ENCODE assay signal across 27 cellular contexts in the genomic region with DNA sequence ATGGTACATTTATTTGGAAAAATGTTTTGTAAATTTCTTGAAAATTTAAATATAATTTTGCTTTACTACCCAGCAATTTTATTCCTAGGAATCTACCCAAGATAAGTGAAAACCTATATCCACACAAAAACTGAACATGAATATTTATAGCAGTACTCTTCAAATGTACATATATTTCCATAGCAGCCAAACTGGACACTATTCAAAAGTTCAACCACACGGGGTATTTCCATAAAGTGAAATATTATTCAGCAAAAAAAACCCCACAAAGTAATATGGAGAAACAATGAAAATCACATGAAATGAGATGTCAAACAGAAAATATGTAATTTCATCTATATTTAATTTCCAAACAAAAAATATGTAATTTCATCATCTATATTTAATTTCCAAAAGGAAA.
DNase-seq lines count a peak whose midpoint lies in the region; ATAC-seq, FAIRE-seq and TF ChIP-seq lines count a peak whose summit lies in the region.
"Had no signal": no experiment of that assay in that cellular context is flagged by ENCODE, and none has a peak within 500 bp of the region (broad histone marks: within the 10 kb centered on the region; RNA-seq: fewer than 3 reads in every experiment).

No MANE protein-coding gene starts in this region.

- intact Hi-C loops in GM12878 (cut with micrococcal nuclease; ENCODE audit: unreplicated experiment): no loop called here
- intact Hi-C loops in left colon (cut with DNase I, micrococcal nuclease): no loop called here

- POLR2A ChIA-PET in GM12878 (lab: Charles Lee): no interaction called here

- BruUV-seq in GM12878 (replicated peaks; lab: Mats Ljungman, UMichigan): no TSS peak

- H4K20me1 ChIP-seq in GM12878 (ENCODE audit: control insufficient read depth, insufficient read depth): no peaks in the 10 kb centered on the region
- H4K20me1 ChIP-seq: BLaER1 had no signal

- H3K27ac ChIP-seq in GM12878 (ENCODE audit: control insufficient read depth, insufficient read depth): no peak overlapping the region
- no peak overlapping the region for H3K27ac ChIP-seq in caudate nucleus (ENCODE audit: low read depth, low read length)
- H3K27ac ChIP-seq: BLaER1 had no signal

- FAIRE-seq in GM12878 (lab: Jason Lieb, UNC): no peak
- FAIRE-seq: A204.1, G401.6, GM12892, GM18507, GM19239 had no signal

- no peak overlapping the region for H3K4me2 ChIP-seq in GM12878 (ENCODE audit: control insufficient read depth, insufficient read depth)
- H3K4me2 ChIP-seq: BLaER1 had no signal

- CTCF ChIA-PET in GM12878 (lab: Yijun Ruan, JAX): interaction anchor here (0.6 kb wide), 1 partner anchor 44 kb away, joined by 3 read pairs; no protein-coding TSS in a partner anchor

- in situ Hi-C loops in GM12878 (cut with MboI): no loop called here
- in situ Hi-C loops in G401 (cut with HindIII; ENCODE audit: low sequenced_read_pairs): no loop called here

- no peaks in the 10 kb centered on the region for H3K79me2 ChIP-seq in GM12878 (ENCODE audit: control insufficient read depth, insufficient read depth, low read length)

- RAD21 ChIA-PET in GM12878 (lab: Charles Lee; ENCODE audit: unreplicated experiment): no interaction called here

- no peak overlapping the region for H3K9ac ChIP-seq in GM12878 (ENCODE audit: control insufficient read depth, insufficient read depth, low read length)
- H3K9ac ChIP-seq: BLaER1 had no signal

- SMC1A ChIA-PET in GM12878 (lab: Charles Lee; ENCODE audit: uncharacterized antibody, unreplicated experiment): interaction anchor here (2.1 kb wide), 1 partner anchor 18 kb away, joined by 6 read pairs; no protein-coding TSS in a partner anchor

- no peak for TF ChIP-seq POLR2A in GM12878 (IDR thresholded peaks at IDR 0.05; ENCODE audit: low read depth, low read length)

- H3K36me3 ChIP-seq in GM12878 (ENCODE audit: control insufficient read depth in 2 of 2, insufficient read depth in 2 of 2, low read length in 1 of 2): no peaks in the 10 kb centered on the region
- H3K36me3 ChIP-seq: BE2C, BLaER1 had no signal

- no peaks in the 10 kb centered on the region for H3K9me3 ChIP-seq in GM12878 (replicated peaks; ENCODE audit: control insufficient read depth, insufficient read depth, low read length)
- H3K9me3 ChIP-seq: BE2C, BLaER1 had no signal

- 0% methylated on average over 1 of the region's 1 CpG for WGBS in GM12878 (ENCODE audit: insufficient coverage, insufficient replicate concordance, low lambda C conversion rate, missing lambda C conversion rate)

- TF ChIP-seq CTCF in GM12878 (IDR thresholded peaks at IDR 0.05 in 2 of 3, conservative IDR thresholded peaks at IDR 0.05 in 1 of 3; ENCODE audit: control insufficient read depth in 2 of 3, extremely low read depth in 1 of 3, insufficient read depth in 1 of 3, low read depth in 3 of 3, low read length in 3 of 3): no peak

- no peaks in the 10 kb centered on the region for H3K4me1 ChIP-seq in GM12878 (ENCODE audit: control insufficient read depth, insufficient read depth, low read length)
- H3K4me1 ChIP-seq: BE2C, BLaER1 had no signal

- no peak overlapping the region for H2AFZ ChIP-seq in GM12878 (ENCODE audit: control insufficient read depth, low read depth, low read length)

- peak; percentile 35 for ATAC-seq in GM18870 (IDR thresholded peaks at IDR 0.05; ENCODE audit: unreplicated experiment)
- ATAC-seq in HG02610 (IDR thresholded peaks at IDR 0.05; ENCODE audit: unreplicated experiment): peak; percentile 55
- peak; percentile 53 for ATAC-seq in GM12878
- ATAC-seq in left colon: no peak

- no peak for DNase-seq in GM12878 (ENCODE audit: low read depth, low spot score)
- DNase-seq in G401 (ENCODE audit: low spot score): no peak
- DNase-seq in caudate nucleus (lab: John Stamatoyannopoulos, UW): no peak
- no peak for DNase-seq in left colon
- DNase-seq: 8988T; ACHN; BE2C; C1 segment of cervical spinal cord; CD4-positive, alpha-beta memory T cell; CD4-positive, CD25-positive, alpha-beta regulatory T cell; CD8-positive, alpha-beta memory T cell; COR-L47; DMS 273 treated with DMSO at 0.1 percent for 48 hours; DMS153; DMS53; DMS79; DND-41; EL; GF-D8 had no signal

- no peaks in the 10 kb centered on the region for H3K27me3 ChIP-seq in GM12878 (replicated peaks in 1 of 2; ENCODE audit: control insufficient read depth in 2 of 2, insufficient read depth in 2 of 2, low read length in 1 of 2)
- H3K27me3 ChIP-seq: BE2C, BLaER1 had no signal

- no peak for TF ChIP-seq RAD21 in GM12878 (IDR thresholded peaks at IDR 0.05; ENCODE audit: insufficient read depth, low read depth, low read length)

- H3K4me3 ChIP-seq in GM12878: no peak overlapping the region
- H3K4me3 ChIP-seq: BLaER1 had no signal

- no peak for TF ChIP-seq EP300 in GM12878 (IDR thresholded peaks at IDR 0.05; ENCODE audit: borderline replicate concordance in 1 of 2, control insufficient read depth in 1 of 2, low read depth in 2 of 2, low read length in 2 of 2)

TF ChIP-seq in GM12878, 131 proteins besides CTCF, POLR2A, EP300 and RAD21:
- TF ChIP-seq MYC (IDR thresholded peaks at IDR 0.05; ENCODE audit: insufficient read depth, insufficient read length, insufficient replicate concordance, low read length, severe bottlenecking) (no peak), JUNB (IDR thresholded peaks at IDR 0.05) (peak; percentile 28; the same call in 1 of the 2 replicates), POLR2AphosphoS5 (IDR thresholded peaks at IDR 0.05; ENCODE audit: low read length) (no peak), IRF4 (IDR thresholded peaks at IDR 0.05; ENCODE audit: low read depth, low read length) (no peak)
